Comparison of ENCODE assay signal across 3 cellular contexts in the genomic region with DNA sequence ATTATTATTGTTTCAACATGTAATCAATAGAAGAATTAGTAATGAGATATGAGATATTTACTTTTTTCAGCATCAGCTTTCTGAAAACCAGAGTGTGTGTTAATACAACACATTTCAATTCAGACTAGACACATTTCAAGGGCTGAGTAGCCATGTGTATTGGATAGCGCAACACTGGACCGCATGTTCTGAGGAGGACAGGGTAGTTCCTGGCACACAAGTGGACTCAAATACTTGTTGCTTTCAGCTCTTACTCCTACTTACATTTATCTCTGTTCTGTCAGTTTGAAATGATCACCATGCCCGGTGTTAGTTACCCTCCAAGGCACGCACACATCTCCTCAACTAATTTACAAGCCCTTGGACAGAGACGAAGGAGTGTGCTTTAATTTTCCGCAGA.
"Had no signal": no experiment of that assay in that cellular context is flagged by ENCODE, and none has a peak within 500 bp of the region (broad histone marks: within the 10 kb centered on the region; RNA-seq: fewer than 3 reads in every experiment).

No MANE protein-coding gene starts in this region.

- DNase-seq: GDM1, GF-D8 had no signal

- H3K4me3 ChIP-seq: GM12878 had no signal

- ATAC-seq: GM12878 had no signal
